In genomic region chr20:653590-654426, GRCh38 we compare ENCODE assay signal across 1 cellular context.
A peak's percentile ranks its signal among the peaks of the same experiment; 100 is the strongest.
TF ChIP-seq lines count a peak whose summit lies in the region.

No MANE protein-coding gene starts in this region.

TF ChIP-seq in K562, 482 proteins besides CTCF, POLR2A, EP300 and RAD21 (continues in another document):
- no peak for TF ChIP-seq XRCC3 (IDR thresholded peaks at IDR 0.05)
- no peak for TF ChIP-seq HMG20B (CRISPR knock-in tag; IDR thresholded peaks at IDR 0.05)
- no peak for TF ChIP-seq ZNF518B (CRISPR knock-in tag; IDR thresholded peaks at IDR 0.05)
- TF ChIP-seq E2F8 (IDR thresholded peaks at IDR 0.05; ENCODE audit: low read depth, partially characterized antibody): no peak
- no peak for TF ChIP-seq THRB (CRISPR knock-in tag; conservative IDR thresholded peaks at IDR 0.05)
- peak; percentile 28 for TF ChIP-seq CEBPG (CRISPR knock-in tag; IDR thresholded peaks at IDR 0.05)
- peak; percentile 46 to 64; a peak in 2 of 4 replicates for TF ChIP-seq CEBPG (tag; conservative IDR thresholded peaks at IDR 0.05 in 1 of 2, IDR thresholded peaks at IDR 0.05 in 1 of 2)
- no peak for TF ChIP-seq POLR2H (tag; IDR thresholded peaks at IDR 0.05; ENCODE audit: low read depth)
- TF ChIP-seq E2F3 (CRISPR knock-in tag; IDR thresholded peaks at IDR 0.05): no peak
- peak; percentile 61; the same call in 1 of the 2 replicates for TF ChIP-seq ZNF740 (CRISPR knock-in tag; IDR thresholded peaks at IDR 0.05)
- no peak for TF ChIP-seq ZNF740 (tag; IDR thresholded peaks at IDR 0.05)
- TF ChIP-seq SFPQ (IDR thresholded peaks at IDR 0.05; ENCODE audit: low read depth, low read length): no peak
- TF ChIP-seq SP1 (CRISPR knock-in tag; IDR thresholded peaks at IDR 0.05): peak; percentile 74; the same call in 1 of the 2 replicates
- no peak for TF ChIP-seq CTCFL (IDR thresholded peaks at IDR 0.05; ENCODE audit: borderline replicate concordance, insufficient read depth, low read depth, low read length, poor library complexity, severe bottlenecking)
- TF ChIP-seq, protein P1, sequence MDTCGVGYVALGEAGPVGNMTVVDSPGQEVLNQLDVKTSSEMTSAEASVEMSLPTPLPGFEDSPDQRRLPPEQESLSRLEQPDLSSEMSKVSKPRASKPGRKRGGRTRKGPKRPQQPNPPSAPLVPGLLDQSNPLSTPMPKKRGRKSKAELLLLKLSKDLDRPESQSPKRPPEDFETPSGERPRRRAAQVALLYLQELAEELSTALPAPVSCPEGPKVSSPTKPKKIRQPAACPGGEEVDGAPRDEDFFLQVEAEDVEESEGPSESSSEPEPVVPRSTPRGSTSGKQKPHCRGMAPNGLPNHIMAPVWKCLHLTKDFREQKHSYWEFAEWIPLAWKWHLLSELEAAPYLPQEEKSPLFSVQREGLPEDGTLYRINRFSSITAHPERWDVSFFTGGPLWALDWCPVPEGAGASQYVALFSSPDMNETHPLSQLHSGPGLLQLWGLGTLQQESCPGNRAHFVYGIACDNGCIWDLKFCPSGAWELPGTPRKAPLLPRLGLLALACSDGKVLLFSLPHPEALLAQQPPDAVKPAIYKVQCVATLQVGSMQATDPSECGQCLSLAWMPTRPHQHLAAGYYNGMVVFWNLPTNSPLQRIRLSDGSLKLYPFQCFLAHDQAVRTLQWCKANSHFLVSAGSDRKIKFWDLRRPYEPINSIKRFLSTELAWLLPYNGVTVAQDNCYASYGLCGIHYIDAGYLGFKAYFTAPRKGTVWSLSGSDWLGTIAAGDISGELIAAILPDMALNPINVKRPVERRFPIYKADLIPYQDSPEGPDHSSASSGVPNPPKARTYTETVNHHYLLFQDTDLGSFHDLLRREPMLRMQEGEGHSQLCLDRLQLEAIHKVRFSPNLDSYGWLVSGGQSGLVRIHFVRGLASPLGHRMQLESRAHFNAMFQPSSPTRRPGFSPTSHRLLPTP (IDR thresholded peaks at IDR 0.05; ENCODE audit: borderline replicate concordance, extremely low read depth, insufficient read length): no peak
- TF ChIP-seq TGIF2 (CRISPR knock-in tag; IDR thresholded peaks at IDR 0.05): no peak
- TF ChIP-seq ZNF12 (CRISPR knock-in tag; IDR thresholded peaks at IDR 0.05): peak; percentile 90
- no peak for TF ChIP-seq COPS2 (conservative IDR thresholded peaks at IDR 0.05)
- TF ChIP-seq, protein P2, sequence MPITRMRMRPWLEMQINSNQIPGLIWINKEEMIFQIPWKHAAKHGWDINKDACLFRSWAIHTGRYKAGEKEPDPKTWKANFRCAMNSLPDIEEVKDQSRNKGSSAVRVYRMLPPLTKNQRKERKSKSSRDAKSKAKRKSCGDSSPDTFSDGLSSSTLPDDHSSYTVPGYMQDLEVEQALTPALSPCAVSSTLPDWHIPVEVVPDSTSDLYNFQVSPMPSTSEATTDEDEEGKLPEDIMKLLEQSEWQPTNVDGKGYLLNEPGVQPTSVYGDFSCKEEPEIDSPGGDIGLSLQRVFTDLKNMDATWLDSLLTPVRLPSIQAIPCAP (CRISPR knock-in tag; IDR thresholded peaks at IDR 0.05; ENCODE audit: borderline replicate concordance): no peak
- peak; percentile 11 for TF ChIP-seq TBP (optimal IDR thresholded peaks at IDR 0.05; ENCODE audit: low read depth, low read length)
- TF ChIP-seq ADNP (tag; IDR thresholded peaks at IDR 0.05): peak; percentile 99
- TF ChIP-seq NR2C2 (CRISPR knock-in tag; IDR thresholded peaks at IDR 0.05): no peak
- peak; percentile 16; the same call in 1 of the 2 replicates for TF ChIP-seq NR2C2 (tag; IDR thresholded peaks at IDR 0.05)
- TF ChIP-seq CHD4 (IDR thresholded peaks at IDR 0.05; ENCODE audit: insufficient read depth, insufficient replicate concordance, low read depth, low read length, poor library complexity, severe bottlenecking): peak; percentile 96
- peak; percentile 35; the same call in 1 of the 2 replicates for TF ChIP-seq MAFG (tag; conservative IDR thresholded peaks at IDR 0.05)
- TF ChIP-seq U2AF1 (optimal IDR thresholded peaks at IDR 0.05; ENCODE audit: low read depth, low read length): no peak
- no peak for TF ChIP-seq ATF7 (IDR thresholded peaks at IDR 0.05)
- TF ChIP-seq ZFP1 (CRISPR knock-in tag; IDR thresholded peaks at IDR 0.05): no peak
- TF ChIP-seq KLF6 (CRISPR knock-in tag; IDR thresholded peaks at IDR 0.05; ENCODE audit: borderline replicate concordance): no peak
- no peak for TF ChIP-seq CAMTA2 (CRISPR knock-in tag; conservative IDR thresholded peaks at IDR 0.05)
- 0 out of 2 replicates have a peak, but pooled peaks have one; percentile 31 for TF ChIP-seq FOXM1 (IDR thresholded peaks at IDR 0.05; ENCODE audit: low read depth)
- no peak for TF ChIP-seq FOXM1 (CRISPR knock-in tag; IDR thresholded peaks at IDR 0.05; ENCODE audit: low read depth)
- TF ChIP-seq JUND (IDR thresholded peaks at IDR 0.05; ENCODE audit: borderline replicate concordance, low read depth, low read length): no peak
- TF ChIP-seq JUND (tag; IDR thresholded peaks at IDR 0.05; ENCODE audit: borderline replicate concordance, low read depth, low read length): peak; percentile 49; the same call in 1 of the 3 replicates
- TF ChIP-seq CBX3 (IDR thresholded peaks at IDR 0.05; ENCODE audit: borderline replicate concordance in 1 of 2, low read length in 2 of 2): peak in 1 of 2 experiments; percentile 62; a peak in 2 of 3 replicates
- no peak for TF ChIP-seq JUNB (CRISPR knock-in tag; conservative IDR thresholded peaks at IDR 0.05)
- TF ChIP-seq ZNF584 (CRISPR knock-in tag; IDR thresholded peaks at IDR 0.05; ENCODE audit: low read depth): no peak
- no peak for TF ChIP-seq RBM22 (IDR thresholded peaks at IDR 0.05; ENCODE audit: low read depth, low read length, poor library complexity, severe bottlenecking)
- TF ChIP-seq HMG20A (CRISPR knock-in tag; conservative IDR thresholded peaks at IDR 0.05): no peak
- peak; percentile 65 for TF ChIP-seq POLR2B (IDR thresholded peaks at IDR 0.05; ENCODE audit: low read depth, partially characterized antibody)
- TF ChIP-seq HLTF (IDR thresholded peaks at IDR 0.05): no peak
- no peak for TF ChIP-seq CBFA2T3 (IDR thresholded peaks at IDR 0.05)
- no peak for TF ChIP-seq DIDO1 (tag; IDR thresholded peaks at IDR 0.05; ENCODE audit: low read depth)
- no peak for TF ChIP-seq HNRNPLL (IDR thresholded peaks at IDR 0.05; ENCODE audit: low read depth, low read length, poor library complexity, severe bottlenecking)
- TF ChIP-seq ARID3B (CRISPR knock-in tag; IDR thresholded peaks at IDR 0.05; ENCODE audit: borderline replicate concordance): no peak
- TF ChIP-seq OTX1 (CRISPR knock-in tag; IDR thresholded peaks at IDR 0.05): 0 out of 2 replicates have a peak, but pooled peaks have one; percentile 8
- TF ChIP-seq GABPB2 (CRISPR knock-in tag; conservative IDR thresholded peaks at IDR 0.05): no peak
- TF ChIP-seq NCOA1 (IDR thresholded peaks at IDR 0.05; ENCODE audit: low read depth): 0 out of 2 replicates have a peak, but pooled peaks have one; percentile 41
- TF ChIP-seq NFYB (IDR thresholded peaks at IDR 0.05; ENCODE audit: extremely low read depth, insufficient read length): no peak
